Comparison of ENCODE assay signal across 8 cellular contexts in genomic region chr14:21436567-21437062, GRCh38. TPM values are rescaled to one million over a fixed set of nuclear protein-coding genes. Genes with fewer than 3 reads are reported as not detected.
DNase-seq lines count a peak whose midpoint lies in the region; ATAC-seq and TF ChIP-seq lines count a peak whose summit lies in the region.

No MANE protein-coding gene starts in this region.

- H3K9ac ChIP-seq in NT2/D1 (ENCODE audit: insufficient read length, low read depth), result peak overlapping the region; percentile 87

- TF ChIP-seq CTCF in epithelial cell of proximal tubule (conservative IDR thresholded peaks at IDR 0.05; ENCODE audit: low read depth, low read length) (no peak), ovary (IDR thresholded peaks at IDR 0.05) (no peak)

- TF ChIP-seq EP300 in ovary (IDR thresholded peaks at IDR 0.05), result no peak

- 0% methylated on average over 11 of the region's 11 CpGs for WGBS in ovary, 3 donors

- H3K27me3 ChIP-seq in NT2/D1 (ENCODE audit: insufficient read depth, insufficient read length) (no peaks in the 10 kb centered on the region), ovary (no peaks in the 10 kb centered on the region)

- H3K9me3 ChIP-seq in NT2/D1 (ENCODE audit: insufficient read depth, low read length), result no peaks in the 10 kb centered on the region
- H3K9me3 ChIP-seq in ovary, result peaks cover 0 to 3% of the 10 kb centered on the region in 2 donors

- H3K27ac ChIP-seq in ovary, result peak overlapping the region in 1 of 2 donors; percentile 86

- H3K36me3 ChIP-seq in NT2/D1 (ENCODE audit: insufficient read depth, insufficient read length, low read length), result peaks cover 18% of the 10 kb centered on the region
- no peaks in the 10 kb centered on the region for H3K36me3 ChIP-seq in ovary

- no peak for TF ChIP-seq POLR2A in ovary (IDR thresholded peaks at IDR 0.05)

- H3K4me3 ChIP-seq in NT2/D1 (ENCODE audit: insufficient read length, low read depth) (peak overlapping the region; percentile 68), epithelial cell of proximal tubule (ENCODE audit: low read depth, low read length) (peak overlapping the region; percentile 90), ovary (peak overlapping the region; percentile 91)

- no peaks in the 10 kb centered on the region for H3K4me1 ChIP-seq in NT2/D1 (ENCODE audit: insufficient read depth, insufficient read length)
- H3K4me1 ChIP-seq in ovary (ENCODE audit: insufficient read depth), result peaks cover 5% of the 10 kb centered on the region

- ATAC-seq in GM21447 (IDR thresholded peaks at IDR 0.05; ENCODE audit: unreplicated experiment) (peak; percentile 27), HG03045 (IDR thresholded peaks at IDR 0.05; ENCODE audit: unreplicated experiment) (no peak)

- no peak for DNase-seq in NT2/D1 (ENCODE audit: low read depth, low spot score)
- DNase-seq in epithelial cell of proximal tubule (ENCODE audit: low read depth), result no peak
- no peak for DNase-seq in ovary
- no peak for DNase-seq in 8988T
- DNase-seq in effector CD4-positive, alpha-beta T cell, result no peak
- no peak for DNase-seq in DMS153 treated with DMSO at 0.1 percent for 48 hours (lab: John Stamatoyannopoulos, UW; ENCODE audit: unreplicated experiment)

- intact Hi-C loops in ovary (cut with DNase I), result loop anchor here in 1 of 4 donors (10.0 kb wide), 1 partner anchor 52 kb away; the partner anchor contains the start of gene SUPT16H

RNA-seq across cellular contexts. Expression of gene CHD8, which starts 19.3 kb away (rescaled TPM):
- 43.9 and 50.1 TPM in 2 replicates for total RNA-seq in epithelial cell of proximal tubule
- total RNA-seq in ovary, result 10 to 100 TPM; 36.0 to 79.3 (median 66.9) TPM
- polyA plus RNA-seq in ovary, result 10 to 100 TPM; 27.1 to 56.6 TPM

RNA-seq across cellular contexts. Expression of gene RAB2B, which starts 40.1 kb away (rescaled TPM):
- 11.7 and 13.2 TPM in 2 replicates for total RNA-seq in epithelial cell of proximal tubule
- total RNA-seq in ovary, result 10 to 100 TPM; 18.4 to 28.7 (median 25.0) TPM
- 10 to 100 TPM; 15.8 to 53.7 TPM for polyA plus RNA-seq in ovary

RNA-seq across cellular contexts. Expression of gene TOX4, which starts 40.4 kb away (rescaled TPM):
- total RNA-seq in epithelial cell of proximal tubule, result 28.2 and 28.8 TPM in 2 replicates
- total RNA-seq in ovary, result 10 to 100 TPM; 22.7 to 75.3 (median 64.4) TPM
- polyA plus RNA-seq in ovary, result 10 to 100 TPM; 21.8 to 73.8 TPM

RNA-seq across cellular contexts. Expression of gene SUPT16H, which starts 52.8 kb away (rescaled TPM):
- total RNA-seq in epithelial cell of proximal tubule (74.7 and 107 TPM in 2 replicates), ovary (10 to 100 TPM; 41.3 to 75.3 (median 64.2) TPM)
- polyA plus RNA-seq in ovary, result 10 to 100 TPM; 58.7 to 75.6 TPM
